ENCODE assay signal across 1 cellular context in genomic region chr14:48771717-48772116, GRCh38.
TF ChIP-seq lines count a peak whose summit lies in the region.

No MANE protein-coding gene starts in this region.

TF ChIP-seq in IMR-90, 13 proteins besides CTCF, POLR2A, EP300 and RAD21:
- no peak for TF ChIP-seq MXI1 (IDR thresholded peaks at IDR 0.05; ENCODE audit: borderline replicate concordance, low read depth, low read length)
- TF ChIP-seq BHLHE40 (IDR thresholded peaks at IDR 0.05; ENCODE audit: low read depth, low read length), result no peak
- no peak for TF ChIP-seq FOS (IDR thresholded peaks at IDR 0.05; ENCODE audit: low read depth, low read length)
- no peak for TF ChIP-seq CEBPB (IDR thresholded peaks at IDR 0.05; ENCODE audit: low read depth, low read length)
- TF ChIP-seq CHD1 (IDR thresholded peaks at IDR 0.05; ENCODE audit: low read depth, low read length), result no peak
- TF ChIP-seq SMC3 (IDR thresholded peaks at IDR 0.05; ENCODE audit: low read depth, low read length), result no peak
- TF ChIP-seq RCOR1 (IDR thresholded peaks at IDR 0.05; ENCODE audit: insufficient replicate concordance, low read length), result no peak
- no peak for TF ChIP-seq ELK1 (IDR thresholded peaks at IDR 0.05; ENCODE audit: borderline replicate concordance, low read depth, low read length)
- TF ChIP-seq MAZ (IDR thresholded peaks at IDR 0.05; ENCODE audit: borderline replicate concordance, low read depth, low read length), result no peak
- TF ChIP-seq NFE2L2 (IDR thresholded peaks at IDR 0.05; ENCODE audit: low read depth, low read length), result no peak
- TF ChIP-seq USF2 (IDR thresholded peaks at IDR 0.05; ENCODE audit: low read depth, low read length), result no peak
